In genomic region chr7:20954711-20955641, GRCh38 we compare ENCODE assay signal across 19 cellular contexts.
DNase-seq lines count a peak whose midpoint lies in the region; ATAC-seq, FAIRE-seq and TF ChIP-seq lines count a peak whose summit lies in the region.
"Had no signal": no experiment of that assay in that cellular context is flagged by ENCODE, and none has a peak within 500 bp of the region (broad histone marks: within the 10 kb centered on the region; RNA-seq: fewer than 3 reads in every experiment).

No MANE protein-coding gene starts in this region.

- peak overlapping the region; percentile 88; the same call in 1 of the 2 replicates for H3K27ac ChIP-seq in GM23338 (ENCODE audit: low read depth)
- H3K27ac ChIP-seq in foreskin keratinocyte, result no peak overlapping the region
- H3K27ac ChIP-seq: SK-N-MC had no signal

- H3K4me1 Mint-ChIP-seq in GM23338, result peaks cover 23% of the 10 kb centered on the region
- H3K4me1 Mint-ChIP-seq in WTC11, result peaks cover 32% of the 10 kb centered on the region
- H3K4me1 Mint-ChIP-seq in mesothelial cell of epicardium, result peaks cover 9% of the 10 kb centered on the region
- H3K4me1 Mint-ChIP-seq: CD4-positive, CD25-positive, alpha-beta regulatory T cell had no signal

- H3K27ac Mint-ChIP-seq in GM23338, result peak overlapping the region; percentile 68; the same call in 1 of the 2 replicates
- H3K27ac Mint-ChIP-seq in WTC11, result peak overlapping the region; percentile 50
- peak overlapping the region; percentile 30 for H3K27ac Mint-ChIP-seq in mesothelial cell of epicardium
- H3K27ac Mint-ChIP-seq: CD4-positive, CD25-positive, alpha-beta regulatory T cell had no signal

- TF ChIP-seq POLR2A in H54 (IDR thresholded peaks at IDR 0.05; ENCODE audit: low read depth, low read length), result no peak

- H3K9me2 ChIP-seq in GM23338 (ENCODE audit: insufficient read depth), result no peaks in the 10 kb centered on the region

- 0 out of 2 replicates have a peak overlapping the region, but pooled peaks have one; percentile 30 for H3K4me2 ChIP-seq in GM23338

- H4K20me1 ChIP-seq in GM23338 (replicated peaks; ENCODE audit: insufficient read depth), result no peaks in the 10 kb centered on the region

- H3K27me3 Mint-ChIP-seq in GM23338 (ENCODE audit: insufficient read depth, low read depth, poor library complexity) (peaks cover 2% of the 10 kb centered on the region), WTC11 (ENCODE audit: low read depth) (no peaks in the 10 kb centered on the region), mesothelial cell of epicardium (ENCODE audit: low read depth) (peaks cover 40% of the 10 kb centered on the region)
- H3K27me3 Mint-ChIP-seq: CD4-positive, CD25-positive, alpha-beta regulatory T cell had no signal

- H2AFZ ChIP-seq in GM23338, result no peak overlapping the region

- peak; percentile 50 for DNase-seq in GM23338 (ENCODE audit: low spot score)
- DNase-seq in WTC11 (ENCODE audit: low spot score), result no peak
- peak; percentile 4 to 17 for DNase-seq in foreskin keratinocyte
- DNase-seq in mesothelial cell of epicardium (ENCODE audit: low spot score in 2 of 2, unreplicated experiment in 2 of 2), result no peak
- no peak for DNase-seq in DMS153 treated with DMSO at 0.1 percent for 48 hours (lab: John Stamatoyannopoulos, UW; ENCODE audit: unreplicated experiment)
- no peak for DNase-seq in H54 (ENCODE audit: insufficient read length, low spot score)
- DNase-seq in NCI-H345 (lab: John Stamatoyannopoulos, UW), result no peak
- DNase-seq: Calu3; CD4-positive, CD25-positive, alpha-beta regulatory T cell; DND-41; GF-D8; H7; NCI-H1417 treated with DMSO at 0.1 percent for 48 hours; NCI-H2029 treated with DMSO at 0.1 percent for 48 hours; NCI-H526 treated with DMSO at 0.1 percent for 48 hours; NK-92 treated with Interleukin-12 subunit alpha and Interleukin-12 subunit beta, amount 100 ng/mL, for 24 hours; OCI-M1 had no signal

- POLR2A ChIA-PET in WTC11 (lab: Charles Lee), result no interaction called here

- H3F3A ChIP-seq in GM23338 (replicated peaks; ENCODE audit: low read depth), result no peaks in the 10 kb centered on the region

- H3K9me3 Mint-ChIP-seq in GM23338 (no peaks in the 10 kb centered on the region), WTC11 (no peaks in the 10 kb centered on the region), mesothelial cell of epicardium (no peaks in the 10 kb centered on the region)

- no peak overlapping the region for H3K4me3 Mint-ChIP-seq in GM23338
- H3K4me3 Mint-ChIP-seq in WTC11, result no peak overlapping the region
- H3K4me3 Mint-ChIP-seq in mesothelial cell of epicardium, result no peak overlapping the region
- H3K4me3 Mint-ChIP-seq: CD4-positive, CD25-positive, alpha-beta regulatory T cell had no signal

- no peak for FAIRE-seq in H54 (lab: Jason Lieb, UNC)

- H3K36me3 ChIP-seq in GM23338 (ENCODE audit: insufficient read depth), result no peaks in the 10 kb centered on the region

- CTCF ChIA-PET in WTC11 (lab: Charles Lee), result interaction anchor here (0.5 to 1.3 kb wide), 4 partner anchors 18 to 299 kb away, joined by 3 to 6 read pairs (median 4); no protein-coding TSS in a partner anchor

- peak; percentile 82 for ATAC-seq in GM23338
- peak; percentile 73 for ATAC-seq in WTC11
- ATAC-seq in foreskin keratinocyte, result no peak
- no peak for ATAC-seq in GM19455 (IDR thresholded peaks at IDR 0.05; ENCODE audit: unreplicated experiment)

- no peaks in the 10 kb centered on the region for H3K36me3 Mint-ChIP-seq in GM23338 (ENCODE audit: low read depth)
- no peaks in the 10 kb centered on the region for H3K36me3 Mint-ChIP-seq in WTC11
- H3K36me3 Mint-ChIP-seq in mesothelial cell of epicardium, result no peaks in the 10 kb centered on the region
- H3K36me3 Mint-ChIP-seq: CD4-positive, CD25-positive, alpha-beta regulatory T cell had no signal

- H3K27me3 ChIP-seq in GM23338 (ENCODE audit: insufficient read depth), result no peaks in the 10 kb centered on the region
- H3K27me3 ChIP-seq in foreskin keratinocyte, result no peaks in the 10 kb centered on the region

- TF ChIP-seq CTCF in GM23338 (conservative IDR thresholded peaks at IDR 0.05; ENCODE audit: low read depth in 2 of 2) (no peak), WTC11 (IDR thresholded peaks at IDR 0.05) (no peak), foreskin keratinocyte (conservative IDR thresholded peaks at IDR 0.05) (no peak), mesothelial cell of epicardium (IDR thresholded peaks at IDR 0.05; ENCODE audit: unreplicated experiment) (no peak)

- no peaks in the 10 kb centered on the region for H3K79me2 ChIP-seq in GM23338 (replicated peaks; ENCODE audit: insufficient read depth)

- H3K4me3 ChIP-seq in GM23338, result no peak overlapping the region
- H3K4me3 ChIP-seq: SK-N-MC had no signal

- peaks cover 24% of the 10 kb centered on the region for H3K4me1 ChIP-seq in GM23338 (ENCODE audit: insufficient read depth)
- H3K4me1 ChIP-seq in foreskin keratinocyte, result no peaks in the 10 kb centered on the region

TF ChIP-seq in GM23338, 12 proteins besides CTCF, POLR2A, EP300 and RAD21 (continues in another document):
- TF ChIP-seq NANOG (IDR thresholded peaks at IDR 0.05; ENCODE audit: borderline replicate concordance) (no peak), POLR2AphosphoS5 (IDR thresholded peaks at IDR 0.05; ENCODE audit: low read depth) (no peak), ZNF331 (CRISPR knock-in tag; IDR thresholded peaks at IDR 0.05; ENCODE audit: low read depth) (no peak), ETS1 (IDR thresholded peaks at IDR 0.05) (no peak)

TF ChIP-seq in WTC11, 78 proteins besides CTCF, POLR2A, EP300 and RAD21:
- TF ChIP-seq ZNF121 (CRISPR knock-in tag; IDR thresholded peaks at IDR 0.05) (0 out of 2 replicates have a peak, but pooled peaks have one; percentile 34), ZNF396 (CRISPR knock-in tag; IDR thresholded peaks at IDR 0.05; ENCODE audit: borderline replicate concordance) (no peak)
TF ChIP-seq in WTC11: peak in this region for 1.

Comparison
In these comparisons a context has a peak if more than half of its experiments do, and no peak if none do; other contexts are left out.
1. ATAC-seq: peak in GM23338 (single experiment) and WTC11 (single experiment); none in foreskin keratinocyte (single experiment) and GM19455 (single experiment).
2. DNase-seq: peak in GM23338 (single experiment) and foreskin keratinocyte (2 of 2); none in WTC11 (single experiment), mesothelial cell of epicardium (0 of 2), DMS153 treated with DMSO at 0.1 percent for 48 hours (single experiment), H54 (single experiment) and NCI-H345 (single experiment).
3. Peak in every context shown above with its lines, with median percentiles within 50 percentile points of each other: H3K27ac Mint-ChIP-seq.